Comparison of ENCODE assay signal across 30 cellular contexts in genomic region chr2:233065954-233066470, GRCh38. TPM values are rescaled to one million over a fixed set of nuclear protein-coding genes. Genes with fewer than 3 reads are reported as not detected.
A peak's percentile ranks its signal among the peaks of the same experiment; 100 is the strongest.
DNase-seq lines count a peak whose midpoint lies in the region; ATAC-seq and TF ChIP-seq lines count a peak whose summit lies in the region.
"Had no signal": no experiment of that assay in that cellular context is flagged by ENCODE, and none has a peak within 500 bp of the region (broad histone marks: within the 10 kb centered on the region; RNA-seq: fewer than 3 reads in every experiment).

No MANE protein-coding gene starts in this region.

- H3K4me1 Mint-ChIP-seq in IgD-negative memory B cell (peaks cover 55 to 60% (median 56%) of the 10 kb centered on the region in 3 donors), chondrocyte (ENCODE audit: low read depth) (peaks cover 9% of the 10 kb centered on the region), GM23338 (peaks cover 16% of the 10 kb centered on the region; the same call in 2 of the 3 replicates)
- peaks cover 87% of the 10 kb centered on the region for H3K4me1 Mint-ChIP-seq in stimulated activated memory B cell treated with anti-CD40 and anti-IgM and Interleukin-4, amounts not matched to agents 10 μg/mL and 1 μg/mL and 100 μg/mL, for 72 hours

- H3K27me3 Mint-ChIP-seq in IgD-negative memory B cell, result no peaks in the 10 kb centered on the region
- H3K27me3 Mint-ChIP-seq in chondrocyte (ENCODE audit: low read depth), result peaks cover 11% of the 10 kb centered on the region
- no peaks in the 10 kb centered on the region for H3K27me3 Mint-ChIP-seq in stimulated activated memory B cell treated with anti-CD40 and anti-IgM and Interleukin-4, amounts not matched to agents 10 μg/mL and 1 μg/mL and 100 μg/mL, for 72 hours
- H3K27me3 Mint-ChIP-seq in GM23338 (ENCODE audit: insufficient read depth, low read depth, poor library complexity), result peaks cover 5% of the 10 kb centered on the region
- H3K27me3 Mint-ChIP-seq: stimulated activated naive CD8-positive, alpha-beta T cell treated with anti-CD3 and anti-CD28 coated beads, Interleukin-15, amount 100 ng/mL, for 72 hours had no signal

- H3K9me3 ChIP-seq in right lobe of liver, result no peaks in the 10 kb centered on the region
- H3K9me3 ChIP-seq: right atrium auricular region had no signal

- no peak overlapping the region for H3K27ac ChIP-seq in right lobe of liver
- no peak overlapping the region for H3K27ac ChIP-seq in GM23338 (ENCODE audit: low read depth)
- H3K27ac ChIP-seq: KMS-11, PC-9, right atrium auricular region had no signal

- intact Hi-C loops in right lobe of liver (cut with DNase I), result no loop called here

- WGBS in right lobe of liver (ENCODE audit: insufficient coverage, low coverage, low lambda C conversion rate, missing lambda C conversion rate), result 94% methylated on average over 3 of the region's 9 CpGs

- H3K79me2 ChIP-seq in GM23338 (replicated peaks; ENCODE audit: insufficient read depth), result no peaks in the 10 kb centered on the region

- no peak for TF ChIP-seq POLR2A in right lobe of liver (IDR thresholded peaks at IDR 0.05)

- peaks cover 16% of the 10 kb centered on the region for H3K36me3 Mint-ChIP-seq in IgD-negative memory B cell
- H3K36me3 Mint-ChIP-seq in chondrocyte (ENCODE audit: low read depth), result no peaks in the 10 kb centered on the region
- peaks cover 82% of the 10 kb centered on the region for H3K36me3 Mint-ChIP-seq in stimulated activated memory B cell treated with anti-CD40 and anti-IgM and Interleukin-4, amounts not matched to agents 10 μg/mL and 1 μg/mL and 100 μg/mL, for 72 hours
- no peaks in the 10 kb centered on the region for H3K36me3 Mint-ChIP-seq in GM23338 (ENCODE audit: low read depth)

- peak; percentile 56 for DNase-seq in chondrocyte (ENCODE audit: low spot score)
- peak in 2 of 3 donors; percentile 28 to 35 for DNase-seq in right lobe of liver
- no peak for DNase-seq in anterior cingulate cortex (lab: John Stamatoyannopoulos, UW)
- no peak for DNase-seq in DMS53 (lab: John Stamatoyannopoulos, UW)
- DNase-seq in GM23338 (ENCODE audit: low spot score), result no peak
- DNase-seq: activated T-cell treated with anti-CD3 and anti-CD28 coated beads, Interleukin-2, amount 50 U/mL, for 72 hours; DMS153; NCI-H1694; NCI-H2171; NCI-H524; NK-92 treated with Interleukin-12 subunit alpha and Interleukin-12 subunit beta, amount 100 ng/mL, for 24 hours; PC-9; SHP77 treated with DMSO at 0.1 percent for 48 hours; stimulated activated naive CD8-positive, alpha-beta T cell treated with anti-CD3 and anti-CD28 coated beads, Interleukin-15, amount 100 ng/mL, for 72 hours; SW 1271; trophoblast cell had no signal

- no peak overlapping the region for H3K4me3 ChIP-seq in right lobe of liver
- H3K4me3 ChIP-seq in GM23338, result no peak overlapping the region
- H3K4me3 ChIP-seq: dorsolateral prefrontal cortex, PC-9, right atrium auricular region had no signal

- H3K9me3 Mint-ChIP-seq in IgD-negative memory B cell (no peaks in the 10 kb centered on the region), chondrocyte (ENCODE audit: low read depth) (no peaks in the 10 kb centered on the region), GM23338 (no peaks in the 10 kb centered on the region)
- no peaks in the 10 kb centered on the region for H3K9me3 Mint-ChIP-seq in stimulated activated memory B cell treated with anti-CD40 and anti-IgM and Interleukin-4, amounts not matched to agents 10 μg/mL and 1 μg/mL and 100 μg/mL, for 72 hours
- H3K9me3 Mint-ChIP-seq: activated naive CD4-positive, alpha-beta T cell treated with anti-CD3 and anti-CD28 coated beads, Interleukin-2, amount 50 U/mL, for 72 hours; activated T-cell treated with anti-CD3 and anti-CD28 coated beads, Interleukin-2, amount 50 U/mL, for 72 hours; stimulated activated naive CD8-positive, alpha-beta T cell treated with anti-CD3 and anti-CD28 coated beads, Interleukin-15, amount 100 ng/mL, for 72 hours had no signal

- H3K9me2 ChIP-seq in GM23338 (ENCODE audit: insufficient read depth), result no peaks in the 10 kb centered on the region

- no peak overlapping the region for H2AFZ ChIP-seq in GM23338
- H2AFZ ChIP-seq: PC-9 had no signal

- H3K4me2 ChIP-seq in GM23338, result no peak overlapping the region
- H3K4me2 ChIP-seq: KMS-11, PC-9 had no signal

- H3K36me3 ChIP-seq in right lobe of liver (no peaks in the 10 kb centered on the region), GM23338 (ENCODE audit: insufficient read depth) (no peaks in the 10 kb centered on the region)
- H3K36me3 ChIP-seq: right atrium auricular region had no signal

- H3F3A ChIP-seq in GM23338 (replicated peaks; ENCODE audit: low read depth), result no peaks in the 10 kb centered on the region

- peak overlapping the region in 1 of 3 donors; percentile 77 for H3K27ac Mint-ChIP-seq in IgD-negative memory B cell
- no peak overlapping the region for H3K27ac Mint-ChIP-seq in chondrocyte (ENCODE audit: unreplicated experiment)
- H3K27ac Mint-ChIP-seq in stimulated activated memory B cell treated with anti-CD40 and anti-IgM and Interleukin-4, amounts not matched to agents 10 μg/mL and 1 μg/mL and 100 μg/mL, for 72 hours, result peak overlapping the region; percentile 17
- no peak overlapping the region for H3K27ac Mint-ChIP-seq in GM23338
- H3K27ac Mint-ChIP-seq: stimulated activated naive CD8-positive, alpha-beta T cell treated with anti-CD3 and anti-CD28 coated beads, Interleukin-15, amount 100 ng/mL, for 72 hours had no signal

- ATAC-seq in right lobe of liver (no peak), GM23338 (no peak)
- ATAC-seq in stimulated activated memory B cell treated with anti-CD40 and anti-IgM and Interleukin-4, amounts not matched to agents 10 μg/mL and 1 μg/mL and 100 μg/mL, for 72 hours, result no peak
- ATAC-seq: activated naive CD4-positive, alpha-beta T cell treated with anti-CD3 and anti-CD28 coated beads, Interleukin-2, amount 50 U/mL, for 72 hours; activated T-cell treated with anti-CD3 and anti-CD28 coated beads, Interleukin-2, amount 50 U/mL, for 72 hours; stimulated activated naive CD8-positive, alpha-beta T cell treated with anti-CD3 and anti-CD28 coated beads, Interleukin-15, amount 100 ng/mL, for 72 hours had no signal

- H3K27me3 ChIP-seq in right lobe of liver, result no peaks in the 10 kb centered on the region
- H3K27me3 ChIP-seq in GM23338 (ENCODE audit: insufficient read depth), result no peaks in the 10 kb centered on the region
- H3K27me3 ChIP-seq: dorsolateral prefrontal cortex, right atrium auricular region had no signal

- H3K4me1 ChIP-seq in right lobe of liver, result no peaks in the 10 kb centered on the region
- H3K4me1 ChIP-seq in GM23338 (ENCODE audit: insufficient read depth), result no peaks in the 10 kb centered on the region

- H3K4me3 Mint-ChIP-seq in IgD-negative memory B cell (peak overlapping the region in 3 of 4 donors; percentile 1 to 82 (median 73)), chondrocyte (ENCODE audit: unreplicated experiment) (no peak overlapping the region), GM23338 (no peak overlapping the region)
- H3K4me3 Mint-ChIP-seq in stimulated activated memory B cell treated with anti-CD40 and anti-IgM and Interleukin-4, amounts not matched to agents 10 μg/mL and 1 μg/mL and 100 μg/mL, for 72 hours, result peak overlapping the region; percentile 26
- H3K4me3 Mint-ChIP-seq: stimulated activated naive CD8-positive, alpha-beta T cell treated with anti-CD3 and anti-CD28 coated beads, Interleukin-15, amount 100 ng/mL, for 72 hours had no signal

- TF ChIP-seq CTCF in chondrocyte (IDR thresholded peaks at IDR 0.05) (no peak), right lobe of liver (IDR thresholded peaks at IDR 0.05) (no peak), GM23338 (conservative IDR thresholded peaks at IDR 0.05; ENCODE audit: low read depth in 2 of 2) (no peak)

- H4K20me1 ChIP-seq in GM23338 (replicated peaks; ENCODE audit: insufficient read depth), result no peaks in the 10 kb centered on the region

TF ChIP-seq in GM23338, 12 proteins besides CTCF, POLR2A, EP300 and RAD21 (continues in another document):
- TF ChIP-seq REST (IDR thresholded peaks at IDR 0.05; ENCODE audit: unreplicated experiment) (no peak), JUNB (IDR thresholded peaks at IDR 0.05; ENCODE audit: unreplicated experiment) (no peak), POLR2AphosphoS5 (IDR thresholded peaks at IDR 0.05; ENCODE audit: low read depth) (no peak)

RNA-seq across cellular contexts. Expression of gene INPP5D, which starts 5.9 kb away (rescaled TPM):
- 220 TPM for polyA plus RNA-seq in IgD-negative memory B cell
- total RNA-seq in chondrocyte, result 0.20 to 0.48 TPM (median 0.21 TPM) in 3 replicates
- total RNA-seq in right lobe of liver, result 1 to 10 TPM; 3.5 to 8.1 (median 5.5) TPM
- total RNA-seq in GM23338 (2014; rRNA removed; shearing (Covaris generic)), result 8.0 and 8.3 TPM in 2 replicates
- 5.4 and 6.6 TPM in 2 replicates for polyA plus RNA-seq in GM23338 (2016; fragmentation: Nextera tagmentation; extraction: Ambion mirVana)

RNA-seq across cellular contexts. Expression of gene NEU2, which starts 33.5 kb away (rescaled TPM):
- polyA plus RNA-seq in IgD-negative memory B cell (not detected), GM23338 (2016; fragmentation: Nextera tagmentation; extraction: Ambion mirVana) (not detected in 2 replicates)
- total RNA-seq in chondrocyte (not detected in 3 replicates), right lobe of liver (not detected)
- not detected in 2 replicates for total RNA-seq in GM23338 (2014; rRNA removed; shearing (Covaris generic))
- total RNA-seq: activated CD8-positive, alpha-beta memory T cell treated with anti-CD3 and anti-CD28 coated beads for 36 hours; activated naive CD4-positive, alpha-beta T cell treated with anti-CD3 and anti-CD28 coated beads, Interleukin-2, amount 50 U/mL, for 72 hours; activated T-cell treated with anti-CD3 and anti-CD28 coated beads, Interleukin-2, amount 50 U/mL, for 72 hours; aorta; dorsolateral prefrontal cortex; epithelial cell of proximal tubule; fibroblast of villous mesenchyme; G401; H4; myocyte; osteoblast; PC-9; right atrium auricular region had no signal
- polyA plus RNA-seq: aorta had no signal

RNA-seq across cellular contexts. Expression of gene NGEF, which starts 53.0 kb away (rescaled TPM):
- not detected for polyA plus RNA-seq in IgD-negative memory B cell
- total RNA-seq in chondrocyte, result 0.10 to 0.46 TPM in 2 of 3 replicates, not detected in the other
- 10 to 100 TPM; 16.4 to 20.9 (median 20.2) TPM for total RNA-seq in right lobe of liver
- total RNA-seq in GM23338 (2014; rRNA removed; shearing (Covaris generic)), result 4.2 and 5.4 TPM in 2 replicates
- polyA plus RNA-seq in GM23338 (2016; fragmentation: Nextera tagmentation; extraction: Ambion mirVana), result 1.8 and 1.9 TPM in 2 replicates
- total RNA-seq: osteoblast had no signal

Comparison
In these comparisons a context has a peak if more than half of its experiments do, and no peak if none do; other contexts are left out.
1. H3K4me3 Mint-ChIP-seq: peak in IgD-negative memory B cell (3 of 4) and stimulated activated memory B cell treated with anti-CD40 and anti-IgM and Interleukin-4, amounts not matched to agents 10 μg/mL and 1 μg/mL and 100 μg/mL, for 72 hours (single experiment); none in chondrocyte (single experiment) and GM23338 (single experiment).
2. DNase-seq: peak in chondrocyte (single experiment) and right lobe of liver (2 of 3); none in anterior cingulate cortex (0 of 58), DMS53 (single experiment) and GM23338 (single experiment).